17 cellular contexts compared by ENCODE assay signal in the genomic region with DNA sequence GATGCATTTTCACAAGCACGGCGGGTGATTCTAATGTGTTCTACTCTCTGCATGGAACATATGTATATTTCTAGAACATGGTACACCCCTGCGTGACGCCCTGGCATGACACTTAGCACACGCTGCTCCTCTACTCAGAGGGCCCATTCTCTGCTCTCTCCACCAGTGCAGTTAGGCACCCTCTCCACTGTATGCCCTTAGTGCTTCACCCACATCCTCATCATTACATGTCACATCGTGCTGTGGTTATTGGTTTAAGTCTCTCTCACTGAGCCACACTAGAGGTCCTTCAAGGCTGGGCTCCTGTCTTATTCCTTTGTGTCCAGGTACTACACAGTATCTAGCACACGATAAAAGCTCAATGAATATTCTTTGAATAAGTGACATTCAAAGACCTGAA. TPM values are rescaled to one million over a fixed set of nuclear protein-coding genes. Genes with fewer than 3 reads are reported as not detected.
DNase-seq lines count a peak whose midpoint lies in the region; ATAC-seq and TF ChIP-seq lines count a peak whose summit lies in the region.
"Had no signal": no experiment of that assay in that cellular context is flagged by ENCODE, and none has a peak within 500 bp of the region (broad histone marks: within the 10 kb centered on the region; RNA-seq: fewer than 3 reads in every experiment).

No MANE protein-coding gene starts in this region.

- POLR2A ChIA-PET in activated CD8-positive, alpha-beta T cell treated with anti-CD3 and anti-CD28 coated beads, Interleukin-2, amount 10 ng/mL, durations not matched to agents 7 days and 5 days (lab: Charles Lee): no interaction called here
- POLR2A ChIA-PET in activated CD8-positive, alpha-beta T cell treated with anti-CD3 and anti-CD28 coated beads for 36 hours (lab: Charles Lee): interaction anchor here (0.8 kb wide), 1 partner anchor 9 kb away, joined by 3 read pairs; no protein-coding TSS in a partner anchor

- peak; percentile 64 for ATAC-seq in activated CD8-positive, alpha-beta T cell treated with anti-CD3 and anti-CD28 coated beads, Interleukin-2, amount 10 ng/mL, durations not matched to agents 7 days and 5 days
- ATAC-seq in activated CD8-positive, alpha-beta T cell treated with anti-CD3 and anti-CD28 coated beads for 36 hours: no peak
- peak; percentile 33 for ATAC-seq in stimulated activated naive CD8-positive, alpha-beta T cell treated with anti-CD3 and anti-CD28 coated beads, Interleukin-15, amount 100 ng/mL, for 72 hours
- ATAC-seq in stimulated activated naive CD8-positive, alpha-beta T cell treated with anti-CD3 and anti-CD28 coated beads, Interleukin-15, Interleukin-2, amounts not matched to agents 100 U/mL and 50 U/mL, for 24 hours: no peak
- ATAC-seq in sciatic nerve: no peak
- no peak for ATAC-seq in stimulated activated naive B cell treated with anti-CD40 and anti-IgM and Interleukin-4, amounts not matched to agents 10 μg/mL and 1 μg/mL and 100 μg/mL, for 72 hours (replicated peaks)
- ATAC-seq: CD8-positive, alpha-beta T cell had no signal

- CTCF ChIA-PET in activated CD8-positive, alpha-beta T cell treated with anti-CD3 and anti-CD28 coated beads, Interleukin-2, amount 10 ng/mL, durations not matched to agents 7 days and 5 days (lab: Charles Lee): interaction anchor here (1.8 kb wide), 1 partner anchor 34 kb away, joined by 7 read pairs; no protein-coding TSS in a partner anchor
- CTCF ChIA-PET in activated CD8-positive, alpha-beta T cell treated with anti-CD3 and anti-CD28 coated beads for 36 hours (lab: Charles Lee): interaction anchor here (0.8 to 2.9 kb wide), 2 partner anchors 34 to 105 kb away, joined by 3 to 10 read pairs; no protein-coding TSS in a partner anchor

- peak; percentile 37 for DNase-seq in activated CD8-positive, alpha-beta T cell treated with anti-CD3 and anti-CD28 coated beads, Interleukin-2, amount 10 ng/mL, durations not matched to agents 7 days and 5 days
- DNase-seq in activated CD8-positive, alpha-beta T cell treated with anti-CD3 and anti-CD28 coated beads for 36 hours: no peak
- no peak for DNase-seq in stimulated activated naive CD8-positive, alpha-beta T cell treated with anti-CD3 and anti-CD28 coated beads, Interleukin-15, amount 100 ng/mL, for 72 hours
- no peak for DNase-seq in stimulated activated naive CD8-positive, alpha-beta T cell treated with anti-CD3 and anti-CD28 coated beads, Interleukin-15, Interleukin-2, amounts not matched to agents 100 U/mL and 50 U/mL, for 24 hours
- DNase-seq in sciatic nerve (ENCODE audit: low spot score): peak; percentile 13
- DNase-seq in stimulated activated naive B cell treated with anti-CD40 and anti-IgM and Interleukin-4, amounts not matched to agents 10 μg/mL and 1 μg/mL and 100 μg/mL, for 72 hours: no peak
- DNase-seq in midbrain (lab: John Stamatoyannopoulos, UW): no peak
- no peak for DNase-seq in cortex of kidney (lab: John Stamatoyannopoulos, UW)
- DNase-seq: CD8-positive, alpha-beta T cell; COR-L47; DMS153; DMS79 treated with DMSO at 0.1 percent for 48 hours; GDM1; GOT3 had no signal

- TF ChIP-seq CTCF in activated CD8-positive, alpha-beta T cell treated with anti-CD3 and anti-CD28 coated beads for 36 hours (IDR thresholded peaks at IDR 0.05): no peak

- peaks cover 26% of the 10 kb centered on the region for H3K4me1 Mint-ChIP-seq in activated CD8-positive, alpha-beta T cell treated with anti-CD3 and anti-CD28 coated beads, Interleukin-2, amount 10 ng/mL, durations not matched to agents 7 days and 5 days (ENCODE audit: low read depth)
- H3K4me1 Mint-ChIP-seq in activated CD8-positive, alpha-beta T cell treated with anti-CD3 and anti-CD28 coated beads for 36 hours (ENCODE audit: low read depth): peaks cover 11% of the 10 kb centered on the region
- peaks cover 13% of the 10 kb centered on the region for H3K4me1 Mint-ChIP-seq in stimulated activated naive CD8-positive, alpha-beta T cell treated with anti-CD3 and anti-CD28 coated beads, Interleukin-15, amount 100 ng/mL, for 72 hours
- peaks cover 6 to 13% of the 10 kb centered on the region in 2 donors for H3K4me1 Mint-ChIP-seq in stimulated activated naive B cell treated with anti-CD40 and anti-IgM and Interleukin-4, amounts not matched to agents 10 μg/mL and 1 μg/mL and 100 μg/mL, for 72 hours

- H3K27me3 Mint-ChIP-seq in activated CD8-positive, alpha-beta T cell treated with anti-CD3 and anti-CD28 coated beads, Interleukin-2, amount 10 ng/mL, durations not matched to agents 7 days and 5 days (ENCODE audit: low read depth): no peaks in the 10 kb centered on the region
- no peaks in the 10 kb centered on the region for H3K27me3 Mint-ChIP-seq in activated CD8-positive, alpha-beta T cell treated with anti-CD3 and anti-CD28 coated beads for 36 hours
- no peaks in the 10 kb centered on the region for H3K27me3 Mint-ChIP-seq in stimulated activated naive CD8-positive, alpha-beta T cell treated with anti-CD3 and anti-CD28 coated beads, Interleukin-15, amount 100 ng/mL, for 72 hours
- H3K27me3 Mint-ChIP-seq in stimulated activated naive B cell treated with anti-CD40 and anti-IgM and Interleukin-4, amounts not matched to agents 10 μg/mL and 1 μg/mL and 100 μg/mL, for 72 hours: peaks cover 4 to 7% of the 10 kb centered on the region in 2 donors

- intact Hi-C loops in activated CD8-positive, alpha-beta T cell treated with anti-CD3 and anti-CD28 coated beads for 36 hours (cut with micrococcal nuclease): no loop called here
- intact Hi-C loops in sciatic nerve (cut with DNase I): no loop called here

- H3K4me3 Mint-ChIP-seq in activated CD8-positive, alpha-beta T cell treated with anti-CD3 and anti-CD28 coated beads, Interleukin-2, amount 10 ng/mL, durations not matched to agents 7 days and 5 days: no peak overlapping the region
- no peak overlapping the region for H3K4me3 Mint-ChIP-seq in activated CD8-positive, alpha-beta T cell treated with anti-CD3 and anti-CD28 coated beads for 36 hours
- no peak overlapping the region for H3K4me3 Mint-ChIP-seq in stimulated activated naive CD8-positive, alpha-beta T cell treated with anti-CD3 and anti-CD28 coated beads, Interleukin-15, amount 100 ng/mL, for 72 hours
- no peak overlapping the region for H3K4me3 Mint-ChIP-seq in stimulated activated naive B cell treated with anti-CD40 and anti-IgM and Interleukin-4, amounts not matched to agents 10 μg/mL and 1 μg/mL and 100 μg/mL, for 72 hours
- H3K4me3 Mint-ChIP-seq: CD14-positive monocyte; CD8-positive, alpha-beta T cell had no signal

- no peaks in the 10 kb centered on the region for H3K9me3 Mint-ChIP-seq in activated CD8-positive, alpha-beta T cell treated with anti-CD3 and anti-CD28 coated beads, Interleukin-2, amount 10 ng/mL, durations not matched to agents 7 days and 5 days (ENCODE audit: insufficient read depth)
- no peaks in the 10 kb centered on the region for H3K9me3 Mint-ChIP-seq in activated CD8-positive, alpha-beta T cell treated with anti-CD3 and anti-CD28 coated beads for 36 hours
- H3K9me3 Mint-ChIP-seq in stimulated activated naive CD8-positive, alpha-beta T cell treated with anti-CD3 and anti-CD28 coated beads, Interleukin-15, amount 100 ng/mL, for 72 hours: no peaks in the 10 kb centered on the region
- H3K9me3 Mint-ChIP-seq in stimulated activated naive B cell treated with anti-CD40 and anti-IgM and Interleukin-4, amounts not matched to agents 10 μg/mL and 1 μg/mL and 100 μg/mL, for 72 hours: no peaks in the 10 kb centered on the region
- H3K9me3 Mint-ChIP-seq: CD14-positive monocyte; CD8-positive, alpha-beta T cell had no signal

- H3K27ac Mint-ChIP-seq in activated CD8-positive, alpha-beta T cell treated with anti-CD3 and anti-CD28 coated beads, Interleukin-2, amount 10 ng/mL, durations not matched to agents 7 days and 5 days: no peak overlapping the region
- no peak overlapping the region for H3K27ac Mint-ChIP-seq in activated CD8-positive, alpha-beta T cell treated with anti-CD3 and anti-CD28 coated beads for 36 hours
- H3K27ac Mint-ChIP-seq in stimulated activated naive CD8-positive, alpha-beta T cell treated with anti-CD3 and anti-CD28 coated beads, Interleukin-15, amount 100 ng/mL, for 72 hours: no peak overlapping the region
- H3K27ac Mint-ChIP-seq in stimulated activated naive B cell treated with anti-CD40 and anti-IgM and Interleukin-4, amounts not matched to agents 10 μg/mL and 1 μg/mL and 100 μg/mL, for 72 hours: no peak overlapping the region
- H3K27ac Mint-ChIP-seq: CD8-positive, alpha-beta T cell had no signal

- no peaks in the 10 kb centered on the region for H3K36me3 Mint-ChIP-seq in activated CD8-positive, alpha-beta T cell treated with anti-CD3 and anti-CD28 coated beads, Interleukin-2, amount 10 ng/mL, durations not matched to agents 7 days and 5 days (ENCODE audit: low read depth)
- no peaks in the 10 kb centered on the region for H3K36me3 Mint-ChIP-seq in activated CD8-positive, alpha-beta T cell treated with anti-CD3 and anti-CD28 coated beads for 36 hours (ENCODE audit: low read depth)
- peaks cover 13 to 19% of the 10 kb centered on the region in 2 donors for H3K36me3 Mint-ChIP-seq in stimulated activated naive B cell treated with anti-CD40 and anti-IgM and Interleukin-4, amounts not matched to agents 10 μg/mL and 1 μg/mL and 100 μg/mL, for 72 hours

RNA-seq across cellular contexts. Expression of gene TMPRSS13, which starts 16.7 kb away (rescaled TPM):
- total RNA-seq in activated CD8-positive, alpha-beta T cell treated with anti-CD3 and anti-CD28 coated beads, Interleukin-2, amount 10 ng/mL, durations not matched to agents 7 days and 5 days: 1 to 10 TPM; 1.8 to 2.5 TPM
- 1 to 10 TPM; 3.5 to 4.7 TPM for total RNA-seq in activated CD8-positive, alpha-beta T cell treated with anti-CD3 and anti-CD28 coated beads for 36 hours
- 0.58 TPM for total RNA-seq in sciatic nerve
- total RNA-seq: A673, HT1080 had no signal

RNA-seq across cellular contexts. Expression of gene FXYD6, which starts 36.0 kb away (rescaled TPM):
- total RNA-seq in activated CD8-positive, alpha-beta T cell treated with anti-CD3 and anti-CD28 coated beads, Interleukin-2, amount 10 ng/mL, durations not matched to agents 7 days and 5 days: under 1 TPM in 1 of 2 experiments, not detected in 1; 0.24 TPM
- total RNA-seq in activated CD8-positive, alpha-beta T cell treated with anti-CD3 and anti-CD28 coated beads for 36 hours: not detected
- total RNA-seq in sciatic nerve: 141 TPM
- total RNA-seq: CD8-positive, alpha-beta T cell had no signal

Comparison
In these comparisons a context has a peak if more than half of its experiments do, and no peak if none do; other contexts are left out.
1. ATAC-seq: peak in activated CD8-positive, alpha-beta T cell treated with anti-CD3 and anti-CD28 coated beads, Interleukin-2, amount 10 ng/mL, durations not matched to agents 7 days and 5 days (single experiment) and stimulated activated naive CD8-positive, alpha-beta T cell treated with anti-CD3 and anti-CD28 coated beads, Interleukin-15, amount 100 ng/mL, for 72 hours (single experiment); none in activated CD8-positive, alpha-beta T cell treated with anti-CD3 and anti-CD28 coated beads for 36 hours (single experiment), stimulated activated naive CD8-positive, alpha-beta T cell treated with anti-CD3 and anti-CD28 coated beads, Interleukin-15, Interleukin-2, amounts not matched to agents 100 U/mL and 50 U/mL, for 24 hours (single experiment), sciatic nerve (single experiment) and stimulated activated naive B cell treated with anti-CD40 and anti-IgM and Interleukin-4, amounts not matched to agents 10 μg/mL and 1 μg/mL and 100 μg/mL, for 72 hours (0 of 2).
2. DNase-seq: peak in activated CD8-positive, alpha-beta T cell treated with anti-CD3 and anti-CD28 coated beads, Interleukin-2, amount 10 ng/mL, durations not matched to agents 7 days and 5 days (single experiment) and sciatic nerve (single experiment); none in activated CD8-positive, alpha-beta T cell treated with anti-CD3 and anti-CD28 coated beads for 36 hours (single experiment), stimulated activated naive CD8-positive, alpha-beta T cell treated with anti-CD3 and anti-CD28 coated beads, Interleukin-15, amount 100 ng/mL, for 72 hours (0 of 2), stimulated activated naive CD8-positive, alpha-beta T cell treated with anti-CD3 and anti-CD28 coated beads, Interleukin-15, Interleukin-2, amounts not matched to agents 100 U/mL and 50 U/mL, for 24 hours (single experiment), stimulated activated naive B cell treated with anti-CD40 and anti-IgM and Interleukin-4, amounts not matched to agents 10 μg/mL and 1 μg/mL and 100 μg/mL, for 72 hours (single experiment), midbrain (single experiment) and cortex of kidney (single experiment).
3. RNA of gene FXYD6, which starts 36.0 kb away (total RNA-seq): 141 TPM in sciatic nerve (single experiment); 0.24 TPM in activated CD8-positive, alpha-beta T cell treated with anti-CD3 and anti-CD28 coated beads, Interleukin-2, amount 10 ng/mL, durations not matched to agents 7 days and 5 days and not detected in activated CD8-positive, alpha-beta T cell treated with anti-CD3 and anti-CD28 coated beads for 36 hours; every median in the first group is over 100 times any median in the second.